8 cellular contexts compared by ENCODE assay signal in genomic region chr10:1050555-1050954, GRCh38. TPM values are rescaled to one million over a fixed set of nuclear protein-coding genes. Genes with fewer than 3 reads are reported as not detected.
DNase-seq lines count a peak whose midpoint lies in the region; ATAC-seq and TF ChIP-seq lines count a peak whose summit lies in the region.

No MANE protein-coding gene starts in this region.

- H3K9me3 ChIP-seq in CD8-positive, alpha-beta T cell (ENCODE audit: low read length) = no peaks in the 10 kb centered on the region
- no peaks in the 10 kb centered on the region for H3K9me3 ChIP-seq in HUES6 (ENCODE audit: control insufficient read depth, insufficient read depth, low read depth, low read length)

- POLR2A ChIA-PET in CD8-positive, alpha-beta T cell (lab: Charles Lee) = interaction anchor here (2.2 kb wide), 1 partner anchor 12 kb away, joined by 18 read pairs; no protein-coding TSS in a partner anchor

- in situ Hi-C loops in ACHN (cut with HindIII; ENCODE audit: low pct_ligation_motif_present, low pct_unique_long_range_greater_than_20kb, low sequenced_read_pairs) = no loop called here

- peaks cover 47% of the 10 kb centered on the region for H3K36me3 Mint-ChIP-seq in CD8-positive, alpha-beta T cell
- H3K36me3 Mint-ChIP-seq in activated T-cell treated with anti-CD3 and anti-CD28 coated beads, Interleukin-2, amount 50 U/mL, for 72 hours (ENCODE audit: insufficient read depth in 2 of 2) = peaks cover 0 to 9% of the 10 kb centered on the region in 2 donors

- H3K9ac ChIP-seq in HUES6 (ENCODE audit: low read length) = no peak overlapping the region

- no peaks in the 10 kb centered on the region for H3K9me3 Mint-ChIP-seq in CD8-positive, alpha-beta T cell
- no peaks in the 10 kb centered on the region for H3K9me3 Mint-ChIP-seq in activated T-cell treated with anti-CD3 and anti-CD28 coated beads, Interleukin-2, amount 50 U/mL, for 72 hours

- H3K4me1 Mint-ChIP-seq in CD8-positive, alpha-beta T cell (ENCODE audit: low read depth) = peaks cover 68% of the 10 kb centered on the region
- H3K4me1 Mint-ChIP-seq in activated T-cell treated with anti-CD3 and anti-CD28 coated beads, Interleukin-2, amount 50 U/mL, for 72 hours (ENCODE audit: low read depth) = peaks cover 73% of the 10 kb centered on the region

- H3K36me3 ChIP-seq in CD8-positive, alpha-beta T cell (ENCODE audit: insufficient read depth, low read length) = peaks cover 11% of the 10 kb centered on the region
- H3K36me3 ChIP-seq in HUES6 (ENCODE audit: control insufficient read depth, insufficient read depth, low read length) = peaks cover 39% of the 10 kb centered on the region; the same call in 1 of the 2 replicates

- peak overlapping the region; percentile 78 for H3K4me3 Mint-ChIP-seq in CD8-positive, alpha-beta T cell
- peak overlapping the region; percentile 87 to 99 for H3K4me3 Mint-ChIP-seq in activated T-cell treated with anti-CD3 and anti-CD28 coated beads, Interleukin-2, amount 50 U/mL, for 72 hours

- CTCF ChIA-PET in CD8-positive, alpha-beta T cell (lab: Charles Lee) = interaction anchor here (0.9 to 1.4 kb wide), 2 partner anchors 13 to 23 kb away, joined by 4 to 6 read pairs; no protein-coding TSS in a partner anchor

- H3K27ac Mint-ChIP-seq in CD8-positive, alpha-beta T cell = peak overlapping the region; percentile 90
- H3K27ac Mint-ChIP-seq in activated T-cell treated with anti-CD3 and anti-CD28 coated beads, Interleukin-2, amount 50 U/mL, for 72 hours = no peak overlapping the region

- H3K4me1 ChIP-seq in CD8-positive, alpha-beta T cell (ENCODE audit: insufficient read depth, low read length) = peaks cover 58% of the 10 kb centered on the region
- H3K4me1 ChIP-seq in HUES6 (ENCODE audit: control insufficient read depth, insufficient read depth, low read length) = peaks cover 14% of the 10 kb centered on the region; the same call in 1 of the 2 replicates

- H3K27me3 Mint-ChIP-seq in CD8-positive, alpha-beta T cell (ENCODE audit: low read depth) = no peaks in the 10 kb centered on the region
- H3K27me3 Mint-ChIP-seq in activated T-cell treated with anti-CD3 and anti-CD28 coated beads, Interleukin-2, amount 50 U/mL, for 72 hours (ENCODE audit: low read depth) = no peaks in the 10 kb centered on the region

- TF ChIP-seq CTCF in CD8-positive, alpha-beta T cell (IDR thresholded peaks at IDR 0.05) = peak; percentile 21

- peak in 3 of 7 experiments; percentile 39 to 77 (median 51) for DNase-seq in CD8-positive, alpha-beta T cell
- DNase-seq in activated T-cell treated with anti-CD3 and anti-CD28 coated beads, Interleukin-2, amount 50 U/mL, for 72 hours = peak; percentile 46 to 48
- DNase-seq in islet precursor cell (peak; percentile 80), posterior vena cava (ENCODE audit: low spot score) (no peak), ACHN (no peak)

- H3K27me3 ChIP-seq in CD8-positive, alpha-beta T cell (ENCODE audit: insufficient read depth, low read length) = no peaks in the 10 kb centered on the region
- H3K27me3 ChIP-seq in HUES6 (ENCODE audit: control insufficient read depth, insufficient read depth, low read length) = no peaks in the 10 kb centered on the region

- intact Hi-C loops in CD8-positive, alpha-beta T cell (cut with DNase I, micrococcal nuclease) = no loop called here
- intact Hi-C loops in posterior vena cava (cut with DNase I) = no loop called here

- peak overlapping the region; percentile 97 for H3K27ac ChIP-seq in CD8-positive, alpha-beta T cell (ENCODE audit: low read depth, low read length)
- H3K27ac ChIP-seq in HUES6 (ENCODE audit: low read depth, low read length) = no peak overlapping the region

- H3K4me3 ChIP-seq in CD8-positive, alpha-beta T cell (ENCODE audit: low read depth, low read length) = no peak overlapping the region
- H3K4me3 ChIP-seq in HUES6 (ENCODE audit: low read depth, low read length) = peak overlapping the region; percentile 97

- ATAC-seq in CD8-positive, alpha-beta T cell = no peak
- ATAC-seq in activated T-cell treated with anti-CD3 and anti-CD28 coated beads, Interleukin-2, amount 50 U/mL, for 72 hours (replicated peaks in 1 of 2) = no peak
- ATAC-seq in GM21737 (IDR thresholded peaks at IDR 0.05; ENCODE audit: unreplicated experiment) (no peak), HG02798 (IDR thresholded peaks at IDR 0.05; ENCODE audit: poor library complexity, unreplicated experiment) (no peak)

RNA-seq across cellular contexts. Expression of gene IDI1, which starts 1.6 kb away (rescaled TPM):
- 100 to 1,000 TPM; 307 to 317 TPM for total RNA-seq in CD8-positive, alpha-beta T cell
- 10 to 100 TPM; 37.4 to 46.7 TPM for total RNA-seq in activated T-cell treated with anti-CD3 and anti-CD28 coated beads, Interleukin-2, amount 50 U/mL, for 72 hours
- 10 to 100 TPM; 24.1 to 26.5 TPM for total RNA-seq in posterior vena cava

RNA-seq across cellular contexts. Expression of gene WDR37, which starts 5.6 kb away (rescaled TPM):
- total RNA-seq in CD8-positive, alpha-beta T cell = 10 to 100 TPM; 22.6 to 23.7 TPM
- total RNA-seq in activated T-cell treated with anti-CD3 and anti-CD28 coated beads, Interleukin-2, amount 50 U/mL, for 72 hours = 10 to 100 TPM; 18.1 to 18.7 TPM
- total RNA-seq in posterior vena cava = 10 to 100 TPM; 16.6 to 16.9 TPM

RNA-seq across cellular contexts. Expression of gene IDI2, which starts 24.9 kb away (rescaled TPM):
- total RNA-seq in CD8-positive, alpha-beta T cell = not detected
- total RNA-seq in activated T-cell treated with anti-CD3 and anti-CD28 coated beads, Interleukin-2, amount 50 U/mL, for 72 hours = not detected
- total RNA-seq in posterior vena cava = not detected

Comparison
In these comparisons a context has a peak if more than half of its experiments do, and no peak if none do; other contexts are left out.
1. DNase-seq: peak in activated T-cell treated with anti-CD3 and anti-CD28 coated beads, Interleukin-2, amount 50 U/mL, for 72 hours (2 of 2) and islet precursor cell (single experiment); none in posterior vena cava (single experiment) and ACHN (single experiment).
2. RNA of gene IDI1, which starts 1.6 kb away (total RNA-seq): 307 to 317 TPM in CD8-positive, alpha-beta T cell; 37.4 to 46.7 TPM in activated T-cell treated with anti-CD3 and anti-CD28 coated beads, Interleukin-2, amount 50 U/mL, for 72 hours and 24.1 to 26.5 TPM in posterior vena cava; every median in the first group is over 4 times any median in the second.